Comparison of ENCODE assay signal across 1 cellular context in the genomic region with DNA sequence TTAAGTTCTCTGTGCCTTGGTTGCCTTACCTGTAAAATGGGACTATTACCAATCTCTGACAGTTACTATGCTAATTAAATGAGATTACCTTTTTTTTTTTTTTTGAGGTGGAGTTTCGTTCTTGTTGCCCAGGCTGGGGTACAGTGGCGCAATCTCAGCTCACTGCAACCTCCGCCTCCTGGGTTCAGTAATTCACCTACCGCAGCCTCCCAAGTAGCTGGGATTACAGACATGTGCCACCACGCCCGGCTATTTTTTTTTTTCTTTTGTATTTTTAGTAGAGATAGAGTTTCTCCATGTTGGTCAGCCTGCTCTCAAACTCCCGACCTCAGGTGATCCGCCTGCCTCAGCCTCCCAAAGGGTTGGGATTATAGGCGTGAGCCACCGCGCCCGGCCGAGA.
A peak's percentile ranks its signal among the peaks of the same experiment; 100 is the strongest.
TF ChIP-seq lines count a peak whose summit lies in the region.

No MANE protein-coding gene starts in this region.

TF ChIP-seq in HepG2, 621 proteins besides CTCF, POLR2A, EP300 and RAD21:
- peak; percentile 36; the same call in 1 of the 2 replicates for TF ChIP-seq ZNF629 (CRISPR knock-in tag; conservative IDR thresholded peaks at IDR 0.05)
TF ChIP-seq in HepG2: peak in this region for 1; not testable (repeated sequence) for 620.
